Comparison of ENCODE assay signal across 1 cellular context in genomic region chr9:16126042-16126441, GRCh38.
TF ChIP-seq lines count a peak whose summit lies in the region.

No MANE protein-coding gene starts in this region.

TF ChIP-seq in IMR-90, 13 proteins besides CTCF, POLR2A, EP300 and RAD21:
- TF ChIP-seq SMC3 (IDR thresholded peaks at IDR 0.05; ENCODE audit: low read depth, low read length), result no peak
- TF ChIP-seq RCOR1 (IDR thresholded peaks at IDR 0.05; ENCODE audit: insufficient replicate concordance, low read length), result no peak
- no peak for TF ChIP-seq NFE2L2 (IDR thresholded peaks at IDR 0.05; ENCODE audit: low read depth, low read length)
- no peak for TF ChIP-seq MAFK (IDR thresholded peaks at IDR 0.05; ENCODE audit: low read depth, low read length)
- no peak for TF ChIP-seq USF2 (IDR thresholded peaks at IDR 0.05; ENCODE audit: low read depth, low read length)
- no peak for TF ChIP-seq CHD1 (IDR thresholded peaks at IDR 0.05; ENCODE audit: low read depth, low read length)
- TF ChIP-seq CEBPB (IDR thresholded peaks at IDR 0.05; ENCODE audit: low read depth, low read length), result no peak
